In genomic region chr1:153648000-153648643, GRCh38 we compare ENCODE assay signal across 10 cellular contexts. TPM values are rescaled to one million over a fixed set of nuclear protein-coding genes. Genes with fewer than 3 reads are reported as not detected.
DNase-seq lines count a peak whose midpoint lies in the region; ATAC-seq and TF ChIP-seq lines count a peak whose summit lies in the region.
"Had no signal": no experiment of that assay in that cellular context is flagged by ENCODE, and none has a peak within 500 bp of the region (broad histone marks: within the 10 kb centered on the region; RNA-seq: fewer than 3 reads in every experiment).

No MANE protein-coding gene starts in this region.

- H3K4me3 ChIP-seq in DND-41 (ENCODE audit: low read depth in 1 of 2, low read length in 2 of 2) = no peak overlapping the region

- H3K4me3 Mint-ChIP-seq in activated T-helper 17 cell treated with anti-CD3 and anti-CD28 coated beads, Interleukin-2, amount 50 U/mL, for 72 hours = no peak overlapping the region
- no peak overlapping the region for H3K4me3 Mint-ChIP-seq in mesothelial cell of epicardium

- no peak overlapping the region for H3K27ac ChIP-seq in DND-41 (ENCODE audit: low read length)

- peaks cover 18% of the 10 kb centered on the region for H3K4me1 Mint-ChIP-seq in activated T-helper 17 cell treated with anti-CD3 and anti-CD28 coated beads, Interleukin-2, amount 50 U/mL, for 72 hours
- H3K4me1 Mint-ChIP-seq in mesothelial cell of epicardium = no peaks in the 10 kb centered on the region

- H3K79me2 ChIP-seq in DND-41 (ENCODE audit: insufficient read depth, low read length) = peaks cover 7% of the 10 kb centered on the region; the same call in 1 of the 2 replicates

- peaks cover 11% of the 10 kb centered on the region; the same call in 1 of the 2 replicates for H4K20me1 ChIP-seq in DND-41 (ENCODE audit: insufficient read depth, low read length)

- no peaks in the 10 kb centered on the region for H3K9me3 Mint-ChIP-seq in activated T-helper 17 cell treated with anti-CD3 and anti-CD28 coated beads, Interleukin-2, amount 50 U/mL, for 72 hours
- H3K9me3 Mint-ChIP-seq in mesothelial cell of epicardium = no peaks in the 10 kb centered on the region

- H3K4me2 ChIP-seq in DND-41 (ENCODE audit: insufficient read depth, low read length) = no peak overlapping the region

- H3K27me3 ChIP-seq in DND-41 (ENCODE audit: insufficient read depth, low read length, poor library complexity) = no peaks in the 10 kb centered on the region

- H3K36me3 ChIP-seq in DND-41 (ENCODE audit: insufficient read depth, low read length) = peaks cover 44% of the 10 kb centered on the region

- no peaks in the 10 kb centered on the region for H3K27me3 Mint-ChIP-seq in activated T-helper 17 cell treated with anti-CD3 and anti-CD28 coated beads, Interleukin-2, amount 50 U/mL, for 72 hours
- no peaks in the 10 kb centered on the region for H3K27me3 Mint-ChIP-seq in mesothelial cell of epicardium (ENCODE audit: low read depth)

- H3K27ac Mint-ChIP-seq in activated T-helper 17 cell treated with anti-CD3 and anti-CD28 coated beads, Interleukin-2, amount 50 U/mL, for 72 hours = peak overlapping the region; percentile 58
- peak overlapping the region; percentile 73 for H3K27ac Mint-ChIP-seq in mesothelial cell of epicardium

- no peaks in the 10 kb centered on the region for H3K9me3 ChIP-seq in DND-41 (ENCODE audit: insufficient read depth, low read length, severe bottlenecking)

- no peak overlapping the region for H3K9ac ChIP-seq in DND-41 (ENCODE audit: low read depth, low read length)

- DNase-seq in DND-41 (no peak), mesothelial cell of epicardium (ENCODE audit: low spot score in 2 of 2, unreplicated experiment in 2 of 2) (no peak), NCI-H146 (lab: John Stamatoyannopoulos, UW) (no peak), DMS153 (lab: John Stamatoyannopoulos, UW) (no peak)
- no peak for DNase-seq in stimulated activated CD4-positive, alpha-beta T cell treated with anti-CD3 and anti-CD28 coated beads, Interleukin-2, amount 100 ng/mL, for 48 hours
- DNase-seq: foreskin melanocyte; NCI-H1694; stimulated activated naive CD4-positive, alpha-beta T cell had no signal

- peaks cover 49% of the 10 kb centered on the region for H3K36me3 Mint-ChIP-seq in activated T-helper 17 cell treated with anti-CD3 and anti-CD28 coated beads, Interleukin-2, amount 50 U/mL, for 72 hours (ENCODE audit: low read depth)
- peaks cover 25% of the 10 kb centered on the region for H3K36me3 Mint-ChIP-seq in mesothelial cell of epicardium

- no peak overlapping the region for H2AFZ ChIP-seq in DND-41 (ENCODE audit: low read depth, low read length)

- no peak for TF ChIP-seq CTCF in DND-41 (IDR thresholded peaks at IDR 0.05; ENCODE audit: borderline replicate concordance, extremely low read depth, low read length, poor library complexity, severe bottlenecking)
- TF ChIP-seq CTCF in mesothelial cell of epicardium (IDR thresholded peaks at IDR 0.05; ENCODE audit: unreplicated experiment) = no peak

- peak; percentile 40 for ATAC-seq in DND-41 (ENCODE audit: insufficient read depth, low read depth)
- no peak for ATAC-seq in activated T-helper 17 cell treated with anti-CD3 and anti-CD28 coated beads, Interleukin-2, amount 50 U/mL, for 72 hours (replicated peaks)

- no peaks in the 10 kb centered on the region for H3K4me1 ChIP-seq in DND-41 (ENCODE audit: insufficient read depth, low read length)

RNA-seq across cellular contexts. Expression of gene SNAPIN, which starts 10.4 kb away (rescaled TPM):
- 10 to 100 TPM; 27.3 to 29.0 TPM for total RNA-seq in activated T-helper 17 cell treated with anti-CD3 and anti-CD28 coated beads, Interleukin-2, amount 50 U/mL, for 72 hours
- total RNA-seq in mesothelial cell of epicardium = 33.8 to 37.5 TPM (median 34.6 TPM) in 3 replicates

RNA-seq across cellular contexts. Expression of gene CHTOP, which starts 14.3 kb away (rescaled TPM):
- 10 to 100 TPM; 70.6 to 88.6 TPM for total RNA-seq in activated T-helper 17 cell treated with anti-CD3 and anti-CD28 coated beads, Interleukin-2, amount 50 U/mL, for 72 hours
- total RNA-seq in mesothelial cell of epicardium = 108 to 114 TPM (median 111 TPM) in 3 replicates

RNA-seq across cellular contexts. Expression of gene S100A1, which starts 19.9 kb away (rescaled TPM):
- not detected for total RNA-seq in activated T-helper 17 cell treated with anti-CD3 and anti-CD28 coated beads, Interleukin-2, amount 50 U/mL, for 72 hours
- 0.58 to 0.59 TPM in 2 of 3 replicates, not detected in the other for total RNA-seq in mesothelial cell of epicardium
- total RNA-seq: lung microvascular endothelial cell had no signal

RNA-seq across cellular contexts. Expression of gene S100A13, which starts 20.8 kb away (rescaled TPM):
- total RNA-seq in activated T-helper 17 cell treated with anti-CD3 and anti-CD28 coated beads, Interleukin-2, amount 50 U/mL, for 72 hours = 1 to 10 TPM; 6.8 to 7.9 TPM
- 46.6 to 58.5 TPM (median 54.5 TPM) in 3 replicates for total RNA-seq in mesothelial cell of epicardium

RNA-seq across cellular contexts. Expression of gene ILF2, which starts 22.7 kb away (rescaled TPM):
- total RNA-seq in activated T-helper 17 cell treated with anti-CD3 and anti-CD28 coated beads, Interleukin-2, amount 50 U/mL, for 72 hours = 100 to 1,000 TPM; 153 to 245 TPM
- 204 to 212 TPM (median 207 TPM) in 3 replicates for total RNA-seq in mesothelial cell of epicardium
